Comparison of ENCODE assay signal across 8 cellular contexts in the genomic region with DNA sequence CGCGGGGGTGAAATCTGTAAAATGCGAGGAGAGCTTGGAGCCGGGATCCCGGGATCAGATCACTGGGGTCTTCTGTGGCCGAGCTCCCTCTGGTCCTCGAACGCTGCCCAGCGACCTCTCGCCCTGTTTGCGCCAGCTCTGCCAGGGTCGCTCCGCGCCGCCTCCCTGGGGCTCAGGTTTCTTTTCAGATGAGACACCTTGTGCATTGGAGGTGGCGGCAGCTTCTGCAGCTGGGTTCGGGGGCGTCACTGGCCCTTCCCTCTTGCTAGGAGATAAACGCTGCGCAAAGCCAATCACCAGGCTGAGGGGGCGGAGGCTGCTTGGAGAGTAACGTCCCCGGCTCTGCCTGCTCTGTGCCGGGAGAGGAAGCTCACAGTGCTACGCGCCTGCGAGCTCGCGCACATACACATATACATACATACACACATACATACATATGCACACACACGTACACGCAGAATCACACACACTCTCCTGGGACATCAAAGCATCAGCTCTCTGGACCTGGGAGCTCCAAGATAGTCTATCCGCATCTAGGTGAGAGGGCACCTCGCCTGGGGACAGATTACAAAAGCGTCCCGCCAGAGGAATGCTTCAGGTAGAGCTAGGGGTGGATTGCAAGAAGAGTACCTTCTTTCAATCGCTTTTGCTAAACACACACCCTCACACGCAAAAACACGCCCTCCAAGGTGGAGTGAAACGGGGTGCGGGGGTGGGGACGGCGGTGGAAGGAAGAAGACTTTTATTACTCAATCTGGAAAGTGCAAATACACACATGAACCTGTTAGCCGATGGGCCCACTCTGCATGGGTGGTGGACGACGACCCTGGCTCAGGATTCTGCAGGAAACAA. TPM values are rescaled to one million over a fixed set of nuclear protein-coding genes. Genes with fewer than 3 reads are reported as not detected.
A peak's percentile ranks its signal among the peaks of the same experiment; 100 is the strongest.
DNase-seq lines count a peak whose midpoint lies in the region; ATAC-seq, FAIRE-seq and TF ChIP-seq lines count a peak whose summit lies in the region.

A gene with protein sequence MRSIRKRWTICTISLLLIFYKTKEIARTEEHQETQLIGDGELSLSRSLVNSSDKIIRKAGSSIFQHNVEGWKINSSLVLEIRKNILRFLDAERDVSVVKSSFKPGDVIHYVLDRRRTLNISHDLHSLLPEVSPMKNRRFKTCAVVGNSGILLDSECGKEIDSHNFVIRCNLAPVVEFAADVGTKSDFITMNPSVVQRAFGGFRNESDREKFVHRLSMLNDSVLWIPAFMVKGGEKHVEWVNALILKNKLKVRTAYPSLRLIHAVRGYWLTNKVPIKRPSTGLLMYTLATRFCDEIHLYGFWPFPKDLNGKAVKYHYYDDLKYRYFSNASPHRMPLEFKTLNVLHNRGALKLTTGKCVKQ (minus strand): TSS at position 247 of the 852 bp plus-strand sequence. CDS start 327 bp downstream, outside the sequence.

- no peaks in the 10 kb centered on the region for H4K20me1 ChIP-seq in endothelial cell of umbilical vein (replicated peaks; ENCODE audit: control insufficient read depth, extremely low read depth, insufficient read depth, low read length)

- DNase-seq in ACHN: peak; percentile 80
- DNase-seq in NK-92 (lab: John Stamatoyannopoulos, UW; ENCODE audit: unreplicated experiment): peak; percentile 67
- peak; percentile 81 for DNase-seq in activated CD8-positive, alpha-beta memory T cell treated with anti-CD3 and anti-CD28 coated beads, Interleukin-2, amount 50 U/mL, for 1 hour (ENCODE audit: extremely low read depth)
- peak; percentile 91 for DNase-seq in endothelial cell of umbilical vein (ENCODE audit: low read depth, low spot score)
- DNase-seq in mucosa of descending colon: peak; percentile 82 to 95 (median 83)
- DNase-seq in stimulated activated CD8-positive, alpha-beta memory T cell treated with anti-CD3 and anti-CD28 coated beads, Interleukin-2, amount 100 ng/mL, for 48 hours (ENCODE audit: low read depth in 2 of 2): peak; percentile 83 to 90

- TF ChIP-seq CTCF in endothelial cell of umbilical vein (IDR thresholded peaks at IDR 0.05; ENCODE audit: extremely low read depth in 1 of 2, insufficient read depth in 1 of 2, low read depth in 1 of 2, low read length in 2 of 2) (no peak), mucosa of descending colon (IDR thresholded peaks at IDR 0.05) (no peak)

- BruUV-seq in endothelial cell of umbilical vein (replicated peaks; lab: Mats Ljungman, UMichigan): no TSS peak

- H3K4me3 ChIP-seq in endothelial cell of umbilical vein (replicated peaks in 1 of 3; ENCODE audit: insufficient read depth in 1 of 3, low read depth in 1 of 3, low read length in 3 of 3): peak within 1 kb of the TSS; percentile 55 to 98 (median 97)
- H3K4me3 ChIP-seq in mucosa of descending colon: peak within 1 kb of the TSS; percentile 25

- H3K4me1 ChIP-seq in endothelial cell of umbilical vein (ENCODE audit: control insufficient read depth, extremely low read depth, insufficient read depth, low read length): peaks cover 19% of the 10 kb centered on the region
- H3K4me1 ChIP-seq in mucosa of descending colon (ENCODE audit: low read depth): no peaks in the 10 kb centered on the region

- no peaks in the 10 kb centered on the region for H3K36me3 ChIP-seq in endothelial cell of umbilical vein (ENCODE audit: control insufficient read depth in 2 of 2, extremely low read depth in 1 of 2, insufficient read depth in 2 of 2, low read length in 2 of 2)
- H3K36me3 ChIP-seq in mucosa of descending colon (ENCODE audit: low read depth): no peaks in the 10 kb centered on the region

- dilution Hi-C loops in endothelial cell of umbilical vein (cut with MboI; ENCODE audit: extremely low pct_ligation_motif_present, low sequenced_read_pairs): no loop called here

- in situ Hi-C loops in ACHN (cut with HindIII; ENCODE audit: low pct_ligation_motif_present, low pct_unique_long_range_greater_than_20kb, low sequenced_read_pairs): no loop called here

- no peaks in the 10 kb centered on the region for H3K9me1 ChIP-seq in endothelial cell of umbilical vein (replicated peaks; ENCODE audit: control insufficient read depth, extremely low read depth, insufficient read depth, low read length)

- H3K9me3 ChIP-seq in endothelial cell of umbilical vein (replicated peaks; ENCODE audit: control insufficient read depth, insufficient read depth, low read length): no peaks in the 10 kb centered on the region
- H3K9me3 ChIP-seq in mucosa of descending colon: no peaks in the 10 kb centered on the region

- H3K27me3 ChIP-seq in endothelial cell of umbilical vein (ENCODE audit: control insufficient read depth in 2 of 2, insufficient read depth in 2 of 2, low read length in 2 of 2): no peaks in the 10 kb centered on the region

- H3K27ac ChIP-seq in endothelial cell of umbilical vein (ENCODE audit: insufficient read depth, low read depth, low read length): peak within 1 kb of the TSS; percentile 80

- peak within 1 kb of the TSS; percentile 87 for H2AFZ ChIP-seq in endothelial cell of umbilical vein (ENCODE audit: low read depth, low read length)

- CTCF ChIA-PET in endothelial cell of umbilical vein (lab: Charles Lee): interaction anchor here (0.6 to 4.6 kb wide), 24 partner anchors 10 to 1799 kb away, joined by 3 to 27 read pairs (median 5); no protein-coding TSS in a partner anchor

- peak within 1 kb of the TSS; percentile 89 for H3K9ac ChIP-seq in endothelial cell of umbilical vein (replicated peaks; ENCODE audit: extremely low read depth, insufficient read depth, low read length)

- intact Hi-C loops in endothelial cell of umbilical vein (cut with micrococcal nuclease) (loop anchor here (1.0 to 5.0 kb wide), 3 partner anchors 142 to 774 kb away; no protein-coding TSS in a partner anchor), mucosa of descending colon (cut with DNase I, micrococcal nuclease) (no loop called here)

- peaks cover 9% of the 10 kb centered on the region for H3K79me2 ChIP-seq in endothelial cell of umbilical vein (ENCODE audit: control insufficient read depth, insufficient read depth, low read length)

- peak; percentile 65 for ATAC-seq in HG03442 (IDR thresholded peaks at IDR 0.05; ENCODE audit: unreplicated experiment)
- ATAC-seq in mucosa of descending colon: peak; percentile 82

- POLR2A ChIA-PET in endothelial cell of umbilical vein (lab: Charles Lee): interaction anchor here (0.6 to 2.2 kb wide), 3 partner anchors 61 to 455 kb away, joined by 3 to 12 read pairs (median 3); no protein-coding TSS in a partner anchor

- peak; percentile 94 for TF ChIP-seq POLR2A in GM19193 (IDR thresholded peaks at IDR 0.05; ENCODE audit: extremely low read depth, insufficient read depth, insufficient read length)
- TF ChIP-seq POLR2A in endothelial cell of umbilical vein (IDR thresholded peaks at IDR 0.05; ENCODE audit: low read depth, low read length): peak; percentile 57

- peak within 1 kb of the TSS; percentile 97 for H3K4me2 ChIP-seq in endothelial cell of umbilical vein (ENCODE audit: insufficient read depth, low read length)

- peak; percentile 76 for FAIRE-seq in endothelial cell of umbilical vein (lab: Jason Lieb, UNC)

TF ChIP-seq in endothelial cell of umbilical vein, 7 proteins besides CTCF, POLR2A, EP300 and RAD21:
- TF ChIP-seq JUN (IDR thresholded peaks at IDR 0.05; ENCODE audit: borderline replicate concordance, insufficient read depth, insufficient read length, low read depth) (no peak), FOS (IDR thresholded peaks at IDR 0.05; ENCODE audit: borderline replicate concordance, insufficient read depth, low read length) (no peak), EZH2 (IDR thresholded peaks at IDR 0.05; ENCODE audit: borderline replicate concordance, low read depth, low read length, severe bottlenecking) (no peak), POLR2AphosphoS5 (IDR thresholded peaks at IDR 0.05; ENCODE audit: insufficient read depth, low read depth, low read length) (peak; percentile 17), MYC (IDR thresholded peaks at IDR 0.05; ENCODE audit: low read depth, low read length) (no peak), GATA2 (IDR thresholded peaks at IDR 0.05; ENCODE audit: insufficient read depth, insufficient read length, low read depth, low read length) (peak; percentile 10)
- TF ChIP-seq, protein P1, sequence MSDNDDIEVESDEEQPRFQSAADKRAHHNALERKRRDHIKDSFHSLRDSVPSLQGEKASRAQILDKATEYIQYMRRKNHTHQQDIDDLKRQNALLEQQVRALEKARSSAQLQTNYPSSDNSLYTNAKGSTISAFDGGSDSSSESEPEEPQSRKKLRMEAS (IDR thresholded peaks at IDR 0.05; ENCODE audit: insufficient read depth, insufficient read length): no peak

RNA-seq across cellular contexts. Expression of the gene that starts here (rescaled TPM):
- total RNA-seq in endothelial cell of umbilical vein: 25.0 and 28.3 TPM in 2 replicates
- 4.1 and 4.5 TPM in 2 replicates for polyA plus RNA-seq in endothelial cell of umbilical vein
- 4.5 and 4.6 TPM in 2 replicates for polyA plus RNA-seq in endothelial cell of umbilical vein (2011; cell fraction: cytosol; rRNA removed)
- 5.0 and 5.3 TPM in 2 replicates for polyA plus RNA-seq in endothelial cell of umbilical vein (2011; cell fraction: nucleus; rRNA removed)
- polyA plus RNA-seq in endothelial cell of umbilical vein (2012): 3.9 and 5.9 TPM in 2 replicates
- 12.1 and 15.3 TPM in 2 replicates for polyA minus RNA-seq in endothelial cell of umbilical vein
- polyA minus RNA-seq in endothelial cell of umbilical vein (2011; cell fraction: cytosol; rRNA and poly(A)+ RNA removed): not detected
- polyA minus RNA-seq in endothelial cell of umbilical vein (2011; cell fraction: nucleus; rRNA and poly(A)+ RNA removed): 36.4 and 41.7 TPM in 2 replicates
- total RNA-seq in mucosa of descending colon: 1 to 10 TPM; 4.7 to 9.6 (median 5.7) TPM

Comparison
In these comparisons a context has a peak if more than half of its experiments do, and no peak if none do; other contexts are left out.
1. Peak in every context shown above with its lines: DNase-seq, ATAC-seq, H3K4me3 ChIP-seq and H3K27ac ChIP-seq.